In genomic region chr1:169474302-169474701, GRCh38 we compare ENCODE assay signal across 30 cellular contexts. TPM values are rescaled to one million over a fixed set of nuclear protein-coding genes. Genes with fewer than 3 reads are reported as not detected.
"Had no signal": no experiment of that assay in that cellular context is flagged by ENCODE, and none has a peak within 500 bp of the region (broad histone marks: within the 10 kb centered on the region; RNA-seq: fewer than 3 reads in every experiment).

No MANE protein-coding gene starts in this region.

- H3K4me2 ChIP-seq: hepatocyte had no signal

- H3K36me3 ChIP-seq: breast epithelium, colonic mucosa had no signal

- DNase-seq: activated CD4-positive, alpha-beta T cell treated with anti-CD3 and anti-CD28 coated beads for 4 hours; activated CD4-positive, alpha-beta T cell treated with anti-CD3 and anti-CD28 coated beads, Interleukin-2, amount 50 U/mL, for 1 hour; activated CD4-positive, alpha-beta T cell treated with anti-CD3 and anti-CD28 coated beads, Interleukin-2, amount 50 U/mL, for 48 hours; activated CD4-positive, CD25-positive, alpha-beta regulatory T cell; activated CD4-positive, CD25-positive, alpha-beta regulatory T cell treated with anti-CD3 and anti-CD28 coated beads, Interleukin-2, amount 50 U/mL, for 72 hours; activated CD8-positive, alpha-beta memory T cell treated with anti-CD3 and anti-CD28 coated beads for 24 hours; activated CD8-positive, alpha-beta T cell treated with anti-CD3 and anti-CD28 coated beads for 36 hours; activated effector memory CD4-positive, alpha-beta T cell treated with anti-CD3 and anti-CD28 coated beads, Interleukin-2, amount 50 U/mL, for 16 hours; activated naive CD4-positive, alpha-beta T cell treated with anti-CD3 and anti-CD28 coated beads for 36 hours; activated naive CD8-positive, alpha-beta T cell treated with anti-CD3 and anti-CD28 coated beads, Interleukin-2, amount 10 ng/mL, durations not matched to agents 7 days and 5 days; activated T-cell treated with anti-CD3 and anti-CD28 coated beads, Interleukin-2, amount 50 U/mL, for 48 hours; central memory CD4-positive, alpha-beta T cell; cerebellar nuclear complex; colonic mucosa; effector CD8-positive, alpha-beta T cell; esophagus squamous epithelium; foreskin melanocyte; heart right ventricle; T-helper 2 cell had no signal

- H3K27ac ChIP-seq: ascending aorta, breast epithelium, cardiac muscle cell, colonic mucosa, epithelial cell of prostate, esophagus squamous epithelium, gastroesophageal sphincter, heart right ventricle, hepatocyte had no signal

- H3K4me1 ChIP-seq: ascending aorta, breast epithelium, colonic mucosa, esophagus squamous epithelium had no signal

- H2AFZ ChIP-seq: hepatocyte had no signal

- H3K4me3 ChIP-seq: ascending aorta, breast epithelium, cardiac muscle cell, colonic mucosa, esophagus squamous epithelium, gastroesophageal sphincter, heart right ventricle, hepatocyte had no signal

- H3K27me3 ChIP-seq: ascending aorta, breast epithelium, cardiac muscle cell, colonic mucosa, esophagus squamous epithelium, gastroesophageal sphincter, heart right ventricle, hepatocyte had no signal

- ATAC-seq: activated CD8-positive, alpha-beta T cell treated with anti-CD3 and anti-CD28 coated beads for 36 hours; activated naive CD4-positive, alpha-beta T cell treated with anti-CD3 and anti-CD28 coated beads, Interleukin-2, amount 50 U/mL, for 72 hours; gastroesophageal sphincter; heart right ventricle had no signal

- FAIRE-seq: endometrium, endothelial cell of umbilical vein had no signal

- H3K9me3 ChIP-seq: ascending aorta, breast epithelium, colonic mucosa, esophagus squamous epithelium, gastroesophageal sphincter, heart right ventricle had no signal

RNA-seq across cellular contexts. Expression of gene CCDC181, which starts 47.0 kb away (rescaled TPM):
- total RNA-seq: activated CD8-positive, alpha-beta T cell treated with anti-CD3 and anti-CD28 coated beads for 36 hours; activated naive CD8-positive, alpha-beta T cell treated with anti-CD3 and anti-CD28 coated beads, Interleukin-2, amount 10 ng/mL, durations not matched to agents 7 days and 5 days; activated T-helper 1 cell treated with anti-CD3 and anti-CD28 coated beads, Interleukin-12 subunit alpha, Interleukin-12 subunit beta, Interleukin-2, Interleukin-4 antibody, amounts not matched to agents 30 ng/mL and 10 ng/mL and 1 ng/mL, durations not matched to agents 14 hours and 24 hours and 36 hours; ascending aorta; colonic mucosa; dermis microvascular lymphatic vessel endothelial cell had no signal
